28 cellular contexts compared by ENCODE assay signal in the genomic region with DNA sequence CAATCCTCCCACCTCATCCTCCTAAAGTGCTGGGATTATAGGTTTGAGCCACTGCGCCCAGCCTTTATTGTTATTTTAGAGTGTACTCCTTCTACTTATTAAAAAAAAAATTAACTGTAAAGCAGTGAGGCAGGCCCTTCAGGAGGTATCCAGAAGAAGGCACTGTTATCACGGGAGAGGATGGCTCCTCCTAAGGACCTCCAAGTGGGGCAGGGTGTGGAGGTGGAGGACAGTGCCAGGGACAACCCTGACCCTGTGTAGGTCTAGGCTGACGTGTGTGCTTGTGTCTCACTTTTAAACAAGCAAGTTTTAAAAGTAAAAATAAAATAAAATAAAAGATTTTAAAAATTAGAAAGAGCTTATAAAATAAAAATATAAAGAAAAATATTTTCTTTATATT.
"Had no signal": no experiment of that assay in that cellular context is flagged by ENCODE, and none has a peak within 500 bp of the region (broad histone marks: within the 10 kb centered on the region; RNA-seq: fewer than 3 reads in every experiment).

No MANE protein-coding gene starts in this region.

- H3K27ac ChIP-seq: colonic mucosa, gastroesophageal sphincter, skin epidermis, stomach, thyroid gland, upper lobe of right lung had no signal

- H3K36me3 Mint-ChIP-seq: activated CD4-positive, alpha-beta memory T cell treated with anti-CD3 and anti-CD28 coated beads for 36 hours; stimulated activated naive B cell treated with anti-CD40 and anti-IgM and Interleukin-4, amounts not matched to agents 10 μg/mL and 1 μg/mL and 100 μg/mL, for 72 hours had no signal

- H3K4me1 Mint-ChIP-seq: activated naive CD4-positive, alpha-beta T cell treated with anti-CD3 and anti-CD28 coated beads, Interleukin-2, amount 50 U/mL, for 24 hours; activated naive CD8-positive, alpha-beta T cell treated with anti-CD3 and anti-CD28 coated beads, Interleukin-2, amount 50 U/mL, for 24 hours; activated T-helper 17 cell treated with anti-CD3 and anti-CD28 coated beads, Interleukin-2, amount 50 U/mL, for 72 hours; central memory CD8-positive, alpha-beta T cell; nephron; stimulated activated naive B cell treated with anti-CD40 and anti-IgM and Interleukin-4, amounts not matched to agents 10 μg/mL and 1 μg/mL and 100 μg/mL, for 72 hours had no signal

- H3K4me1 ChIP-seq: colonic mucosa, gastroesophageal sphincter, stomach, thyroid gland, upper lobe of right lung had no signal

- H3K9me3 ChIP-seq: colonic mucosa, gastroesophageal sphincter, stomach, thyroid gland, upper lobe of right lung had no signal

- H3K9me3 Mint-ChIP-seq: activated naive CD4-positive, alpha-beta T cell treated with anti-CD3 and anti-CD28 coated beads, Interleukin-2, amount 50 U/mL, for 24 hours; activated T-helper 17 cell treated with anti-CD3 and anti-CD28 coated beads, Interleukin-2, amount 50 U/mL, for 72 hours; central memory CD8-positive, alpha-beta T cell; nephron; stimulated activated naive B cell treated with anti-CD40 and anti-IgM and Interleukin-4, amounts not matched to agents 10 μg/mL and 1 μg/mL and 100 μg/mL, for 72 hours had no signal

- H3K4me3 ChIP-seq: colonic mucosa, gastroesophageal sphincter, skin epidermis, stomach, thyroid gland, upper lobe of right lung had no signal

- H3K36me3 ChIP-seq: colonic mucosa, gastroesophageal sphincter, stomach, thyroid gland, upper lobe of right lung had no signal

- ATAC-seq: activated CD4-positive, CD25-positive, alpha-beta regulatory T cell treated with anti-CD3 and anti-CD28 coated beads, Interleukin-2, amount 50 U/mL, for 24 hours; activated naive CD8-positive, alpha-beta T cell treated with anti-CD3 and anti-CD28 coated beads, Interleukin-2, amount 50 U/mL, for 24 hours; activated T-helper 17 cell treated with anti-CD3 and anti-CD28 coated beads, Interleukin-2, amount 50 U/mL, for 72 hours; gastroesophageal sphincter; left colon; sciatic nerve; stimulated activated naive B cell treated with anti-CD40 and anti-IgM and Interleukin-4, amounts not matched to agents 10 μg/mL and 1 μg/mL and 100 μg/mL, for 72 hours; upper lobe of right lung had no signal

- DNase-seq: activated CD4-positive, alpha-beta memory T cell treated with anti-CD3 and anti-CD28 coated beads for 36 hours; activated CD4-positive, alpha-beta T cell treated with anti-CD3 and anti-CD28 coated beads for 48 hours; activated CD8-positive, alpha-beta memory T cell treated with anti-CD3 and anti-CD28 coated beads, Interleukin-2, amount 50 U/mL, for 48 hours; activated gamma-delta T cell treated with Interleukin-2 at 50 U/mL for 16 hours; activated naive CD8-positive, alpha-beta T cell treated with anti-CD3 and anti-CD28 coated beads, Interleukin-2, amount 50 U/mL, for 24 hours; activated T-cell treated with anti-CD3 and anti-CD28 coated beads, Interleukin-2, amount 50 U/mL, for 24 hours; amygdala; colonic mucosa; effector CD8-positive, alpha-beta T cell; hippocampal formation; left colon; mammary epithelial cell; stimulated activated CD4-positive, alpha-beta T cell treated with anti-CD3 and anti-CD28 coated beads, Interleukin-1b, Interleukin-23, amount 100 ng/mL, for 48 hours; stimulated activated CD4-positive, alpha-beta T cell treated with anti-CD3 and anti-CD28 coated beads, Interleukin-4, amount 100 ng/mL, for 4 hours; stimulated activated CD8-positive, alpha-beta memory T cell treated with anti-CD3 and anti-CD28 coated beads, Interleukin-4, amount 100 ng/mL, for 48 hours; stimulated activated naive B cell treated with anti-CD40 and anti-IgM and Interleukin-4, amounts not matched to agents 10 μg/mL and 1 μg/mL and 100 μg/mL, for 72 hours; stomach; T-helper 2 cell; thyroid gland; upper lobe of right lung had no signal

- H3K27me3 ChIP-seq: colonic mucosa, thyroid gland, upper lobe of right lung had no signal

- H3K4me3 Mint-ChIP-seq: activated CD4-positive, alpha-beta memory T cell treated with anti-CD3 and anti-CD28 coated beads for 36 hours; activated naive CD4-positive, alpha-beta T cell treated with anti-CD3 and anti-CD28 coated beads, Interleukin-2, amount 50 U/mL, for 24 hours; activated naive CD8-positive, alpha-beta T cell treated with anti-CD3 and anti-CD28 coated beads, Interleukin-2, amount 50 U/mL, for 24 hours; activated T-cell treated with anti-CD3 and anti-CD28 coated beads, Interleukin-2, amount 50 U/mL, for 24 hours; activated T-helper 17 cell treated with anti-CD3 and anti-CD28 coated beads, Interleukin-2, amount 50 U/mL, for 72 hours; central memory CD8-positive, alpha-beta T cell; nephron; stimulated activated naive B cell treated with anti-CD40 and anti-IgM and Interleukin-4, amounts not matched to agents 10 μg/mL and 1 μg/mL and 100 μg/mL, for 72 hours had no signal
